ENCODE assay signal across 25 cellular contexts in the genomic region with DNA sequence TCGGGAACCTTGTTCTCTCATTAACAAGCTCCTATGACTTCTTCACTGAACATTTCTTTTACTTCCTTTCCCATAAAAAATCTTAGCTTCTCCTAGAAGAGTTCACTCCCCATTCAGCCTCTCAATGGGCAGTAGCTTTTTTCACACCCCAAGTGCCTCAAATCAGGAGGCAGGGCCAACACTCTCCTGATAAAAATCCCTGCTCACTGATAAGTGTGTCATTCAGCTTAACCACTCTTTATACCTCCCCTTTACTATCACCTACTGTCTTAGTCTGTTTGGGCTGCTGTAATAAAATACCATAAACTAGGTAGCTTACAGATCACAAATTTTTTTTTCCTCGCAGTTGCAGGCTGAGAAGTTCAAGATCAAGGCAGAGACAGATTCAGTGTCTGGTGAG.
DNase-seq lines count a peak whose midpoint lies in the region; ATAC-seq, FAIRE-seq and TF ChIP-seq lines count a peak whose summit lies in the region.
"Had no signal": no experiment of that assay in that cellular context is flagged by ENCODE, and none has a peak within 500 bp of the region (broad histone marks: within the 10 kb centered on the region; RNA-seq: fewer than 3 reads in every experiment).

No MANE protein-coding gene starts in this region.

- no peak overlapping the region for H3K23ac ChIP-seq in mesendoderm (ENCODE audit: low read length)

- no peak overlapping the region for H2BK5ac ChIP-seq in mesendoderm (ENCODE audit: low read length)

- 38% methylated on average over 2 of the region's 2 CpGs for WGBS in HepG2 (ENCODE audit: low lambda C conversion rate)
- WGBS in right lobe of liver (ENCODE audit: insufficient coverage, low coverage, low lambda C conversion rate, missing lambda C conversion rate): 77% methylated on average over 2 of the region's 2 CpGs
- no CpG with 5 or more reads among the region's 2 CpGs for WGBS in mesendoderm (ENCODE audit: extremely low coverage, insufficient coverage, low lambda C conversion rate)

- TF ChIP-seq EP300 in HepG2 (IDR thresholded peaks at IDR 0.05; ENCODE audit: low read depth in 2 of 2, low read length in 2 of 2) (no peak), HepG2 (CRISPR knock-in tag; IDR thresholded peaks at IDR 0.05; ENCODE audit: borderline replicate concordance) (no peak)

- ATAC-seq in HepG2: no peak
- no peak for ATAC-seq in right lobe of liver
- no peak for ATAC-seq in HG02973 (IDR thresholded peaks at IDR 0.05; ENCODE audit: unreplicated experiment)
- ATAC-seq: GM12878 had no signal

- DNase-seq in HepG2 (ENCODE audit: low spot score): no peak
- DNase-seq in right lobe of liver: no peak
- peak; percentile 61 for DNase-seq in mesendoderm
- no peak for DNase-seq in activated CD8-positive, alpha-beta memory T cell treated with anti-CD3 and anti-CD28 coated beads, Interleukin-2, amount 50 U/mL, for 48 hours
- DNase-seq: 8988T; ACHN; BE2C; C1 segment of cervical spinal cord; CD4-positive, alpha-beta memory T cell; CD4-positive, CD25-positive, alpha-beta regulatory T cell; CD8-positive, alpha-beta memory T cell; COR-L47; DMS 273 treated with DMSO at 0.1 percent for 48 hours; DMS153; DMS53; DMS79; DND-41; EL; GDM1 had no signal

- TF ChIP-seq POLR2A in HepG2 (IDR thresholded peaks at IDR 0.05; ENCODE audit: insufficient read depth in 1 of 2, low read depth in 2 of 2, low read length in 2 of 2): no peak
- TF ChIP-seq POLR2A in right lobe of liver (IDR thresholded peaks at IDR 0.05): no peak

- no peak overlapping the region for H3K18ac ChIP-seq in mesendoderm (ENCODE audit: low read length)

- H3K4ac ChIP-seq in mesendoderm (ENCODE audit: low read depth, low read length): no peak overlapping the region

- FAIRE-seq in HepG2 (lab: Jason Lieb, UNC): no peak
- FAIRE-seq: A204.1, GM12878, GM12892, GM18507 had no signal

- no peak overlapping the region for H2AK5ac ChIP-seq in mesendoderm (ENCODE audit: low read length)

- H3K79me2 ChIP-seq in HepG2 (ENCODE audit: insufficient read depth, low read length) (no peaks in the 10 kb centered on the region), mesendoderm (ENCODE audit: control insufficient read depth, insufficient read depth, low read length) (no peaks in the 10 kb centered on the region)

- no peaks in the 10 kb centered on the region for H3K79me1 ChIP-seq in mesendoderm (ENCODE audit: low read length)

- no peak overlapping the region for H3K27ac ChIP-seq in HepG2 (ENCODE audit: extremely low read length, insufficient read depth, low read length)
- no peak overlapping the region for H3K27ac ChIP-seq in right lobe of liver
- H3K27ac ChIP-seq in mesendoderm (ENCODE audit: low read depth, low read length): no peak overlapping the region
- H3K27ac ChIP-seq: BLaER1 had no signal

- in situ Hi-C loops in HepG2 (cut with HindIII; ENCODE audit: extremely low pct_ligation_motif_present, low pct_unique_long_range_greater_than_20kb): no loop called here

- POLR2A ChIA-PET in HepG2 (lab: Yijun Ruan, JAX): no interaction called here

- H3K27me3 ChIP-seq in HepG2 (ENCODE audit: control insufficient read depth in 1 of 2, insufficient read depth in 2 of 2, low read length in 2 of 2) (no peaks in the 10 kb centered on the region), right lobe of liver (no peaks in the 10 kb centered on the region), mesendoderm (ENCODE audit: insufficient read depth, low read length, poor library complexity) (no peaks in the 10 kb centered on the region)
- H3K27me3 ChIP-seq: BE2C, BLaER1 had no signal

- H3K4me1 ChIP-seq in HepG2 (ENCODE audit: insufficient read depth, low read length) (no peaks in the 10 kb centered on the region), right lobe of liver (no peaks in the 10 kb centered on the region), mesendoderm (ENCODE audit: control insufficient read depth, low read depth, low read length) (peaks cover 3% of the 10 kb centered on the region)
- H3K4me1 ChIP-seq: BE2C, BLaER1 had no signal

- H4K20me1 ChIP-seq in HepG2 (ENCODE audit: insufficient read depth, low read length): no peaks in the 10 kb centered on the region
- H4K20me1 ChIP-seq: BLaER1 had no signal

- no peak overlapping the region for H3K56ac ChIP-seq in mesendoderm (ENCODE audit: low read length)

- H4K5ac ChIP-seq in mesendoderm (ENCODE audit: low read length): no peak overlapping the region

- TF ChIP-seq RAD21 in HepG2 (CRISPR knock-in tag; IDR thresholded peaks at IDR 0.05): no peak

- no peak overlapping the region for H2BK15ac ChIP-seq in mesendoderm (replicated peaks; ENCODE audit: low read depth)

- H3K9me3 ChIP-seq in HepG2 (ENCODE audit: low read length): no peaks in the 10 kb centered on the region
- H3K9me3 ChIP-seq in right lobe of liver: no peaks in the 10 kb centered on the region
- H3K9me3 ChIP-seq: BE2C, BLaER1 had no signal

- no peak overlapping the region for H4K8ac ChIP-seq in mesendoderm (ENCODE audit: low read depth, low read length)

- no peak overlapping the region for H2BK120ac ChIP-seq in mesendoderm (ENCODE audit: low read depth, low read length)

- no peak overlapping the region for H3K4me2 ChIP-seq in HepG2 (ENCODE audit: low read depth, low read length)
- no peak overlapping the region for H3K4me2 ChIP-seq in mesendoderm (ENCODE audit: low read length)
- H3K4me2 ChIP-seq: BLaER1 had no signal

- intact Hi-C loops in HepG2 (cut with micrococcal nuclease; ENCODE audit: unreplicated experiment) (no loop called here), right lobe of liver (cut with DNase I) (no loop called here)

- no peak for TF ChIP-seq CTCF in HepG2 (CRISPR knock-in tag; IDR thresholded peaks at IDR 0.05)
- no peak for TF ChIP-seq CTCF in right lobe of liver (IDR thresholded peaks at IDR 0.05)

- no TSS peak for BruUV-seq in HepG2 (replicated peaks; lab: Mats Ljungman, UMichigan)

- no peaks in the 10 kb centered on the region for H3K36me3 ChIP-seq in HepG2 (replicated peaks in 1 of 2; ENCODE audit: control insufficient read depth in 1 of 2, insufficient read depth in 2 of 2, low read length in 2 of 2)
- no peaks in the 10 kb centered on the region for H3K36me3 ChIP-seq in right lobe of liver
- H3K36me3 ChIP-seq in mesendoderm (ENCODE audit: control insufficient read depth, insufficient read depth, low read length): no peaks in the 10 kb centered on the region
- H3K36me3 ChIP-seq: BE2C, BLaER1 had no signal

- CTCF ChIA-PET in HepG2 (lab: Yijun Ruan, JAX; ENCODE audit: low intra/inter-chr PET ratio, low total read pairs): no interaction called here

- H2AFZ ChIP-seq in HepG2 (ENCODE audit: low read length): peak overlapping the region; percentile 20

- H3K4me3 ChIP-seq in HepG2 (replicated peaks in 1 of 3; ENCODE audit: insufficient read depth in 1 of 3, low read depth in 2 of 3, low read length in 3 of 3) (no peak overlapping the region), right lobe of liver (no peak overlapping the region), mesendoderm (ENCODE audit: low read length) (no peak overlapping the region)
- H3K4me3 ChIP-seq: BLaER1, GM12878 had no signal

- H3K9ac ChIP-seq in HepG2 (ENCODE audit: insufficient read depth, low read depth, low read length) (no peak overlapping the region), mesendoderm (ENCODE audit: low read length) (no peak overlapping the region)
- H3K9ac ChIP-seq: BLaER1 had no signal

TF ChIP-seq in HepG2, 621 proteins besides CTCF, POLR2A, EP300 and RAD21 (continues in another document):
- TF ChIP-seq ZNF143 (CRISPR knock-in tag; IDR thresholded peaks at IDR 0.05) (no peak), ZNF619 (CRISPR knock-in tag; IDR thresholded peaks at IDR 0.05) (no peak), RFXAP (CRISPR knock-in tag; IDR thresholded peaks at IDR 0.05; ENCODE audit: borderline replicate concordance) (no peak), ZNF10 (CRISPR knock-in tag; IDR thresholded peaks at IDR 0.05; ENCODE audit: borderline replicate concordance, low read depth) (no peak), ZSCAN31 (CRISPR knock-in tag; IDR thresholded peaks at IDR 0.05; ENCODE audit: low read depth) (no peak), FOXM1 (CRISPR knock-in tag; IDR thresholded peaks at IDR 0.05) (no peak), ZFP36L2 (CRISPR knock-in tag; IDR thresholded peaks at IDR 0.05) (no peak), NCOA2 (CRISPR knock-in tag; IDR thresholded peaks at IDR 0.05) (no peak)
- TF ChIP-seq, protein P1, sequence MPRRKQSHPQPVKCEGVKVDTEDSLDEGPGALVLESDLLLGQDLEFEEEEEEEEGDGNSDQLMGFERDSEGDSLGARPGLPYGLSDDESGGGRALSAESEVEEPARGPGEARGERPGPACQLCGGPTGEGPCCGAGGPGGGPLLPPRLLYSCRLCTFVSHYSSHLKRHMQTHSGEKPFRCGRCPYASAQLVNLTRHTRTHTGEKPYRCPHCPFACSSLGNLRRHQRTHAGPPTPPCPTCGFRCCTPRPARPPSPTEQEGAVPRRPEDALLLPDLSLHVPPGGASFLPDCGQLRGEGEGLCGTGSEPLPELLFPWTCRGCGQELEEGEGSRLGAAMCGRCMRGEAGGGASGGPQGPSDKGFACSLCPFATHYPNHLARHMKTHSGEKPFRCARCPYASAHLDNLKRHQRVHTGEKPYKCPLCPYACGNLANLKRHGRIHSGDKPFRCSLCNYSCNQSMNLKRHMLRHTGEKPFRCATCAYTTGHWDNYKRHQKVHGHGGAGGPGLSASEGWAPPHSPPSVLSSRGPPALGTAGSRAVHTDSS (CRISPR knock-in tag; conservative IDR thresholded peaks at IDR 0.05): no peak
